In the genomic region with DNA sequence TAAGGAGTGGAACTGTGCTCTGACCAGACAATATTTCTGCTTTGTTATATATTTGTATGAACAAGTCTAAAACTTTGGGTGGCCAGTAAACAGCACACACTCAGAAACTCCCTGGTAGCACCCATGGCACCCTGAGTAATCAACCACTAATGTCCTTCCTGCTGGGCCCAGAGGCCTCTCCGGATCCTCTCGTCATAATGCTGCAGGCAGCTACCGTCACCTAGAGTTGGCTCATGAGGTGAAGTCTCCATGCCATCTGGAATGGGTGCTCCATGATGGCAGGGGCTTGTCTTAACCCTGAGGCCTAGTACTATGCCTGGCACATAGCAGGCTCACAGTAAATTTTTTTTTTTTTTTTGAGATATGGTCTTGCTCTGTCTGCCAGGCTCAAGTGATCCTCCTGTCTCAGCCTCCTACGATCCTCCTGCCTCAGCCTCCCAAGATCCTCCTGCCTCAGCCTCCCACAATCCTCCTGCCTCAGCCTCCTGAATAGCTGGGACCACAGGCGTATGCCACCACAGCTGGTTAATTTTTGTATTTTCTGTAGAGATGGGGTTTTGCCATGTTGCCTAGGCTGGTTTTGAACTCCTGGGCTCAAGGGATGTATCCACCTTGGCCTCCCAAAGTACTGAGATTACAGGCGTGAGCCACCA, we compare ENCODE assay signal across 10 cellular contexts. TPM values are rescaled to one million over a fixed set of nuclear protein-coding genes. Genes with fewer than 3 reads are reported as not detected.
A peak's percentile ranks its signal among the peaks of the same experiment; 100 is the strongest.
DNase-seq lines count a peak whose midpoint lies in the region; ATAC-seq and TF ChIP-seq lines count a peak whose summit lies in the region.
"Had no signal": no experiment of that assay in that cellular context is flagged by ENCODE, and none has a peak within 500 bp of the region (broad histone marks: within the 10 kb centered on the region; RNA-seq: fewer than 3 reads in every experiment).

No MANE protein-coding gene starts in this region.

- no peak for TF ChIP-seq POLR2A in upper lobe of left lung (IDR thresholded peaks at IDR 0.05)

- H3K36me3 ChIP-seq in heart right ventricle, result peaks cover 0 to 18% (median 0%) of the 10 kb centered on the region in 9 donors
- H3K36me3 ChIP-seq in lung (ENCODE audit: control insufficient read depth in 2 of 2, insufficient read depth in 2 of 2, low read length in 2 of 2), result no peaks in the 10 kb centered on the region
- peaks cover 0 to 3% (median 0%) of the 10 kb centered on the region in 4 donors for H3K36me3 ChIP-seq in upper lobe of left lung

- H3K27ac ChIP-seq in heart right ventricle, result peak overlapping the region in 8 of 10 donors; percentile 2 to 99 (median 50)
- peak overlapping the region in 1 of 2 donors; percentile 55 for H3K27ac ChIP-seq in lung (ENCODE audit: low read depth in 1 of 2, low read length in 1 of 2)
- H3K27ac ChIP-seq in upper lobe of left lung, result peak overlapping the region; percentile 93 to 99 (median 97)

- no peak overlapping the region for H3K4me3 Mint-ChIP-seq in activated naive CD8-positive, alpha-beta T cell treated with anti-CD3 and anti-CD28 coated beads for 36 hours

- H3K4me1 Mint-ChIP-seq in activated naive CD8-positive, alpha-beta T cell treated with anti-CD3 and anti-CD28 coated beads for 36 hours, result peaks cover 51% of the 10 kb centered on the region

- intact Hi-C loops in heart right ventricle (cut with DNase I) (no loop called here), Right ventricle myocardium inferior (cut with DNase I) (no loop called here)

- no peak for TF ChIP-seq EP300 in upper lobe of left lung (IDR thresholded peaks at IDR 0.05)

- peaks cover 40% of the 10 kb centered on the region for H3K36me3 Mint-ChIP-seq in activated naive CD8-positive, alpha-beta T cell treated with anti-CD3 and anti-CD28 coated beads for 36 hours

- H3K27me3 ChIP-seq in heart right ventricle, result no peaks in the 10 kb centered on the region
- H3K27me3 ChIP-seq in lung (ENCODE audit: control insufficient read depth, insufficient read depth), result no peaks in the 10 kb centered on the region
- no peaks in the 10 kb centered on the region for H3K27me3 ChIP-seq in upper lobe of left lung
- H3K27me3 ChIP-seq: ascending aorta had no signal

- H3K9me3 ChIP-seq in heart right ventricle (no peaks in the 10 kb centered on the region), lung (ENCODE audit: control insufficient read depth in 2 of 2, insufficient read depth in 1 of 2, low read length in 1 of 2) (no peaks in the 10 kb centered on the region), upper lobe of left lung (no peaks in the 10 kb centered on the region)
- H3K9me3 ChIP-seq: ascending aorta had no signal

- TF ChIP-seq CTCF in heart right ventricle (IDR thresholded peaks at IDR 0.05) (no peak), lung (IDR thresholded peaks at IDR 0.05; ENCODE audit: control extremely low read depth, extremely low read depth) (no peak), upper lobe of left lung (IDR thresholded peaks at IDR 0.05) (no peak)

- no peaks in the 10 kb centered on the region for H3K9me3 Mint-ChIP-seq in activated naive CD8-positive, alpha-beta T cell treated with anti-CD3 and anti-CD28 coated beads for 36 hours

- 97 to 99% methylated on average over 6 of the region's 6 CpGs for WGBS in heart right ventricle, 2 donors
- WGBS in lung, 2 donors, result 93 to 96% methylated on average over 6 of the region's 6 CpGs
- WGBS in upper lobe of left lung, 2 donors, result 93 to 95% methylated on average over 6 of the region's 6 CpGs

- H3K4me1 ChIP-seq in heart right ventricle (peaks cover 13 to 81% (median 66%) of the 10 kb centered on the region in 9 donors), lung (ENCODE audit: control insufficient read depth in 2 of 2, insufficient read depth in 2 of 2, low read length in 2 of 2) (peaks cover 18 to 42% of the 10 kb centered on the region in 2 donors), upper lobe of left lung (peaks cover 68 to 88% (median 78%) of the 10 kb centered on the region in 4 donors)

- peak overlapping the region; percentile 40 for H3K27ac Mint-ChIP-seq in activated naive CD8-positive, alpha-beta T cell treated with anti-CD3 and anti-CD28 coated beads for 36 hours

- DNase-seq in heart right ventricle (no peak), Right ventricle myocardium inferior (ENCODE audit: missing footprints) (no peak), lung (ENCODE audit: low spot score) (peak; percentile 22), upper lobe of left lung (peak in 1 of 2 donors; percentile 8), EL (no peak), NCI-H82 (lab: John Stamatoyannopoulos, UW) (no peak)
- DNase-seq in activated naive CD8-positive, alpha-beta T cell treated with anti-CD3 and anti-CD28 coated beads for 36 hours, result no peak
- DNase-seq: DMS 273 treated with DMSO at 0.1 percent for 48 hours had no signal

- ATAC-seq in heart right ventricle (no peak), Right ventricle myocardium inferior (no peak), lung (ENCODE audit: insufficient read depth, low FRiP score) (no peak), upper lobe of left lung (ENCODE audit: low FRiP score in 2 of 2) (no peak), GM21723 (IDR thresholded peaks at IDR 0.05; ENCODE audit: unreplicated experiment) (no peak)

- H3K4me3 ChIP-seq in heart right ventricle (no peak overlapping the region), lung (no peak overlapping the region), upper lobe of left lung (no peak overlapping the region)
- H3K4me3 ChIP-seq: ascending aorta had no signal

- H3K27me3 Mint-ChIP-seq in activated naive CD8-positive, alpha-beta T cell treated with anti-CD3 and anti-CD28 coated beads for 36 hours, result no peaks in the 10 kb centered on the region

RNA-seq across cellular contexts. Expression of gene SDCBP2, which starts 3.0 kb away (rescaled TPM):
- total RNA-seq in heart right ventricle, result 1 to 10 TPM in 9 of 10 donors, under 1 TPM in 1; 0.62 to 4.3 (median 1.8) TPM
- polyA plus RNA-seq in heart right ventricle, result 1 to 10 TPM; 2.7 to 4.2 TPM
- 1.2 TPM for total RNA-seq in Right ventricle myocardium inferior
- 1 to 10 TPM; 3.3 to 3.9 TPM for total RNA-seq in activated naive CD8-positive, alpha-beta T cell treated with anti-CD3 and anti-CD28 coated beads for 36 hours
- total RNA-seq in lung, result 10 to 100 TPM in 1 of 2 donors, 1 to 10 TPM in 1; 3.5 to 10.9 TPM
- polyA plus RNA-seq in lung, result 10 to 100 TPM; 14.2 to 18.1 TPM
- 10 to 100 TPM in 5 of 6 donors, 1 to 10 TPM in 1; 6.3 to 34.0 (median 15.9) TPM for total RNA-seq in upper lobe of left lung
- total RNA-seq: ascending aorta had no signal
